ENCODE assay signal across 15 cellular contexts in the genomic region with DNA sequence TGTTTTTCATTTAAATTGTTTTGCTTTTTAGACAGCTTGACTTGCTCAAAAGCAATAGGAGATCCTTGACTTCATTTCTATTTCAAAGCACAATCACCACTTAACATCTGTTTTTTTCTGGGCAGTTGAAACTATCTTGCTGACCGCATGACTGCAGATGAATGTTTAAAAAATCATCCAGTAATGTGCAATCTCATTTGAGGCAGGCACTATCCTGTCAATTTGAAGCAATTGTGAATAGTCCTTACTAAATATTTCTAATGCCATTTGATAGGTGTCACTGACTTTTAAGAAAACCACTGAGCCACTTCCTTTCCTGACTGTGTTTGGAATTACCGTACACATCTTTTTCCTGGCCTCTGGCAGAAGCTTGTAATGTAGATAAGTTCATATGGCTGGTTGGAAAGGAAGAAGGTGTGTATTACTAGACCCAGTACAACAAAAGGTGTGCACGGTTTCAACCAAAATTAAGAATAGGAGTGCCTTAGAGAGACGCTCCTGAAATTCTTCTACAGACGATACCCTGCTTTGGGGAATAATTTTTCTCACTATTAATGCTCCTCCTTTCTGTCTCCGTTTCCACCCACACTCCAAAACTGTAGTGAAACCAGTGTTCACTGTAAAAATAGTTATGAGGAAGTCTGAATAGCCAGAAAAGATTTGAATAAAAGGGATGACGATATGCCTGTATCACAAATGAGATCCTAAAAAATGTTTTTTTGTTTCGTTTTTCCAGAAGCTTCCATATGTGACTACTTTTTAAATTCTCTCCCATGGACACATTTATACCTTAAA.
A peak's percentile ranks its signal among the peaks of the same experiment; 100 is the strongest.
DNase-seq lines count a peak whose midpoint lies in the region; ATAC-seq lines count a peak whose summit lies in the region.
"Had no signal": no experiment of that assay in that cellular context is flagged by ENCODE, and none has a peak within 500 bp of the region (broad histone marks: within the 10 kb centered on the region; RNA-seq: fewer than 3 reads in every experiment).

No MANE protein-coding gene starts in this region.

- H3K27me3 ChIP-seq in adipocyte (replicated peaks; ENCODE audit: control insufficient read depth, insufficient read depth, low read length), result no peaks in the 10 kb centered on the region
- H3K27me3 ChIP-seq: BLaER1 had no signal

- ATAC-seq in HG02870 (IDR thresholded peaks at IDR 0.05; ENCODE audit: unreplicated experiment) (no peak), HG02973 (IDR thresholded peaks at IDR 0.05; ENCODE audit: unreplicated experiment) (no peak)
- ATAC-seq: Right ventricle myocardium inferior had no signal

- peaks cover 26% of the 10 kb centered on the region for H3K4me1 ChIP-seq in adipocyte (ENCODE audit: control insufficient read depth, insufficient read depth, low read length)
- H3K4me1 ChIP-seq: BLaER1 had no signal

- no peaks in the 10 kb centered on the region for H3K36me3 ChIP-seq in adipocyte (ENCODE audit: control insufficient read depth, insufficient read depth, low read length, severe bottlenecking)
- H3K36me3 ChIP-seq: BLaER1 had no signal

- no peak overlapping the region for H3K9ac ChIP-seq in adipocyte (ENCODE audit: low read length)
- H3K9ac ChIP-seq: BLaER1 had no signal

- peak; percentile 62 for DNase-seq in AG08396 (ENCODE audit: low spot score)
- peak; percentile 1 for DNase-seq in HK-2 (ENCODE audit: unreplicated experiment)
- DNase-seq in adipocyte (ENCODE audit: low read depth), result peak; percentile 77
- peak; percentile 76 for DNase-seq in glomerular visceral epithelial cell (ENCODE audit: extremely low spot score)
- no peak for DNase-seq in occipital lobe (lab: John Stamatoyannopoulos, UW)
- no peak for DNase-seq in activated naive CD4-positive, alpha-beta T cell treated with anti-CD3 and anti-CD28 coated beads, Interleukin-2, amount 50 U/mL, for 16 hours
- DNase-seq: activated CD4-positive, alpha-beta T cell treated with anti-CD3 and anti-CD28 coated beads, Interleukin-2, amount 10 ng/mL, durations not matched to agents 7 days and 5 days; activated naive CD4-positive, alpha-beta T cell; effector memory CD4-positive, alpha-beta T cell; NCI-H2171 treated with DMSO at 0.1 percent for 48 hours; stimulated activated CD4-positive, alpha-beta T cell treated with anti-CD3 and anti-CD28 coated beads, Interleukin-4, amount 100 ng/mL, for 4 hours had no signal

- no peak overlapping the region for H3K4me3 ChIP-seq in adipocyte (ENCODE audit: low read length)
- H3K4me3 ChIP-seq: BLaER1 had no signal

- no peaks in the 10 kb centered on the region for H3K9me3 ChIP-seq in adipocyte (ENCODE audit: control insufficient read depth, low read length)
- H3K9me3 ChIP-seq: BLaER1 had no signal

Comparison
In these comparisons a context has a peak if more than half of its experiments do, and no peak if none do; other contexts are left out.
1. DNase-seq: peak in AG08396 (single experiment), HK-2 (single experiment), adipocyte (single experiment) and glomerular visceral epithelial cell (single experiment); none in occipital lobe (single experiment) and activated naive CD4-positive, alpha-beta T cell treated with anti-CD3 and anti-CD28 coated beads, Interleukin-2, amount 50 U/mL, for 16 hours (single experiment).